In the genomic region with DNA sequence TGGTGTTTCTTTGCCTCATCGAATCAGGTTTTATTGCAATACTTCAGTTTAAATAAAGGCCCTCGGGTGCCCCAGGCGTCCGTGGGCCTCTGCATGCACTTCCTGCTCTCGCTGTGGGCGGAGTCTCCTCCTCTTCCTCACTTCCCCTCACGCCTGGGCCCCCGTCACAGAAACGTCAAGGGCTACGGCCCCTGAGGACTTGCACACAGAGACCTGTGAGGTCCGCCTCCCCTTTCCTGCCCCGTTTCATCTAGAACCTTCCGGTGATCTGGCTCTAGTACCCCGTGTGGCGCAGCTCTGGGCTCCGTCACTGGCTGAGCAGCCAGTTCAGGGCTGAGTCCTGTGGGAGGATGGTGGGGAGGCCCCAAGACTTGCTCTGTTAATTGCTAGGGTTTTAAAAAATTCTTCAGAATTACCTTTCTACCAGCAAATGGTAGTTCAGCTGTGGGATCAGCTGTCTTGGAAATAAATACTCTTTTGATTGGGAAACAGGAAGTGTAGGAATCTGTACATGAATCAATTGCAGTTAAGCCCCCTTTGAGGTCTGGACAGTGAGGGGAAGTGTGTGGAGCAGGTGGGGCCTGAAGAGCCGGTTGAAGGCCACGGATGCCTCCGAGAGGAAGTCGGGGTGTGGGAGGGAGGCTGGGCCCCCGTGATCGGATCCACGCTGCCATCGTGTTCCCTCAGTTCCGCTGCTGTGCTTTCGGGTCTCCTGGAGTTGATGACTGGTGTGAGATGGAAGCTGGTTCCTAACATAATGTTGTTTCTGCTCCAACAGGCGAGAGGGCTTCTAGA, we compare ENCODE assay signal across 8 cellular contexts. TPM values are rescaled to one million over a fixed set of nuclear protein-coding genes. Genes with fewer than 3 reads are reported as not detected.
DNase-seq lines count a peak whose midpoint lies in the region; ATAC-seq and TF ChIP-seq lines count a peak whose summit lies in the region.

No MANE protein-coding gene starts in this region.

- intact Hi-C loops in transverse colon (cut with DNase I; ENCODE audit: low total_unique reads), result no loop called here

- DNase-seq in WTC11 (ENCODE audit: low spot score) (no peak), chondrocyte (ENCODE audit: low spot score) (peak; percentile 71), pons (ENCODE audit: low spot score) (peak; percentile 74), transverse colon (peak; percentile 77), A172 (ENCODE audit: low spot score) (no peak), NCI-H2227 (lab: John Stamatoyannopoulos, UW; ENCODE audit: unreplicated experiment) (no peak)

- H3K27me3 ChIP-seq in transverse colon, result peaks cover 22% of the 10 kb centered on the region

- H3K27me3 Mint-ChIP-seq in WTC11 (ENCODE audit: low read depth), result no peaks in the 10 kb centered on the region
- no peaks in the 10 kb centered on the region for H3K27me3 Mint-ChIP-seq in chondrocyte (ENCODE audit: low read depth)

- no peaks in the 10 kb centered on the region; the same call in 1 of the 2 replicates for H3K36me3 Mint-ChIP-seq in WTC11
- H3K36me3 Mint-ChIP-seq in chondrocyte (ENCODE audit: low read depth), result no peaks in the 10 kb centered on the region

- ATAC-seq in GM18868 (IDR thresholded peaks at IDR 0.05; ENCODE audit: unreplicated experiment) (peak; percentile 72), HG03045 (IDR thresholded peaks at IDR 0.05; ENCODE audit: unreplicated experiment) (peak; percentile 73), WTC11 (no peak)

- H3K4me3 Mint-ChIP-seq in WTC11 (no peak overlapping the region), chondrocyte (ENCODE audit: unreplicated experiment) (no peak overlapping the region)

- no peaks in the 10 kb centered on the region for H3K36me3 ChIP-seq in transverse colon

- peak; percentile 17 for TF ChIP-seq POLR2A in transverse colon (IDR thresholded peaks at IDR 0.05)

- TF ChIP-seq CTCF in WTC11 (IDR thresholded peaks at IDR 0.05), result no peak
- TF ChIP-seq CTCF in chondrocyte (IDR thresholded peaks at IDR 0.05), result no peak
- TF ChIP-seq CTCF in transverse colon (IDR thresholded peaks at IDR 0.05), result no peak

- H3K4me1 Mint-ChIP-seq in WTC11 (peaks cover 43% of the 10 kb centered on the region), chondrocyte (ENCODE audit: low read depth) (peaks cover 23% of the 10 kb centered on the region)

- TF ChIP-seq EP300 in transverse colon (IDR thresholded peaks at IDR 0.05; ENCODE audit: low read depth), result no peak

- CTCF ChIA-PET in WTC11 (lab: Charles Lee), result no interaction called here

- peaks cover 5 to 25% (median 16%) of the 10 kb centered on the region in 4 donors for H3K4me1 ChIP-seq in transverse colon

- H3K27ac ChIP-seq in transverse colon, result peak overlapping the region; percentile 52 to 86 (median 68)

- POLR2A ChIA-PET in WTC11 (lab: Charles Lee), result no interaction called here

- H3K9me3 ChIP-seq in transverse colon, result no peaks in the 10 kb centered on the region

- H3K27ac Mint-ChIP-seq in WTC11 (peak overlapping the region; percentile 95), chondrocyte (ENCODE audit: unreplicated experiment) (no peak overlapping the region)

- 57 to 58% methylated on average over 4 to 27 of the region's 27 CpGs for WGBS in transverse colon (ENCODE audit: low coverage in 1 of 2), 2 donors

- H3K9me3 Mint-ChIP-seq in WTC11 (no peaks in the 10 kb centered on the region), chondrocyte (ENCODE audit: low read depth) (no peaks in the 10 kb centered on the region)

- no peak overlapping the region for H3K4me3 ChIP-seq in transverse colon

- in situ Hi-C loops in transverse colon (cut with MboI; ENCODE audit: low pct_ligation_motif_present in 1 of 4, low pct_unique_long_range_greater_than_20kb in 1 of 4, low sequenced_read_pairs in 3 of 4), result no loop called here

TF ChIP-seq in WTC11, 78 proteins besides CTCF, POLR2A, EP300 and RAD21 (continues in another document):
- TF ChIP-seq, protein P1, sequence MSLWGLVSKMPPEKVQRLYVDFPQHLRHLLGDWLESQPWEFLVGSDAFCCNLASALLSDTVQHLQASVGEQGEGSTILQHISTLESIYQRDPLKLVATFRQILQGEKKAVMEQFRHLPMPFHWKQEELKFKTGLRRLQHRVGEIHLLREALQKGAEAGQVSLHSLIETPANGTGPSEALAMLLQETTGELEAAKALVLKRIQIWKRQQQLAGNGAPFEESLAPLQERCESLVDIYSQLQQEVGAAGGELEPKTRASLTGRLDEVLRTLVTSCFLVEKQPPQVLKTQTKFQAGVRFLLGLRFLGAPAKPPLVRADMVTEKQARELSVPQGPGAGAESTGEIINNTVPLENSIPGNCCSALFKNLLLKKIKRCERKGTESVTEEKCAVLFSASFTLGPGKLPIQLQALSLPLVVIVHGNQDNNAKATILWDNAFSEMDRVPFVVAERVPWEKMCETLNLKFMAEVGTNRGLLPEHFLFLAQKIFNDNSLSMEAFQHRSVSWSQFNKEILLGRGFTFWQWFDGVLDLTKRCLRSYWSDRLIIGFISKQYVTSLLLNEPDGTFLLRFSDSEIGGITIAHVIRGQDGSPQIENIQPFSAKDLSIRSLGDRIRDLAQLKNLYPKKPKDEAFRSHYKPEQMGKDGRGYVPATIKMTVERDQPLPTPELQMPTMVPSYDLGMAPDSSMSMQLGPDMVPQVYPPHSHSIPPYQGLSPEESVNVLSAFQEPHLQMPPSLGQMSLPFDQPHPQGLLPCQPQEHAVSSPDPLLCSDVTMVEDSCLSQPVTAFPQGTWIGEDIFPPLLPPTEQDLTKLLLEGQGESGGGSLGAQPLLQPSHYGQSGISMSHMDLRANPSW (CRISPR knock-in tag; conservative IDR thresholded peaks at IDR 0.05; ENCODE audit: low read depth), result no peak
- TF ChIP-seq OVOL2 (CRISPR knock-in tag; IDR thresholded peaks at IDR 0.05; ENCODE audit: borderline replicate concordance), result no peak
- TF ChIP-seq, protein P2, sequence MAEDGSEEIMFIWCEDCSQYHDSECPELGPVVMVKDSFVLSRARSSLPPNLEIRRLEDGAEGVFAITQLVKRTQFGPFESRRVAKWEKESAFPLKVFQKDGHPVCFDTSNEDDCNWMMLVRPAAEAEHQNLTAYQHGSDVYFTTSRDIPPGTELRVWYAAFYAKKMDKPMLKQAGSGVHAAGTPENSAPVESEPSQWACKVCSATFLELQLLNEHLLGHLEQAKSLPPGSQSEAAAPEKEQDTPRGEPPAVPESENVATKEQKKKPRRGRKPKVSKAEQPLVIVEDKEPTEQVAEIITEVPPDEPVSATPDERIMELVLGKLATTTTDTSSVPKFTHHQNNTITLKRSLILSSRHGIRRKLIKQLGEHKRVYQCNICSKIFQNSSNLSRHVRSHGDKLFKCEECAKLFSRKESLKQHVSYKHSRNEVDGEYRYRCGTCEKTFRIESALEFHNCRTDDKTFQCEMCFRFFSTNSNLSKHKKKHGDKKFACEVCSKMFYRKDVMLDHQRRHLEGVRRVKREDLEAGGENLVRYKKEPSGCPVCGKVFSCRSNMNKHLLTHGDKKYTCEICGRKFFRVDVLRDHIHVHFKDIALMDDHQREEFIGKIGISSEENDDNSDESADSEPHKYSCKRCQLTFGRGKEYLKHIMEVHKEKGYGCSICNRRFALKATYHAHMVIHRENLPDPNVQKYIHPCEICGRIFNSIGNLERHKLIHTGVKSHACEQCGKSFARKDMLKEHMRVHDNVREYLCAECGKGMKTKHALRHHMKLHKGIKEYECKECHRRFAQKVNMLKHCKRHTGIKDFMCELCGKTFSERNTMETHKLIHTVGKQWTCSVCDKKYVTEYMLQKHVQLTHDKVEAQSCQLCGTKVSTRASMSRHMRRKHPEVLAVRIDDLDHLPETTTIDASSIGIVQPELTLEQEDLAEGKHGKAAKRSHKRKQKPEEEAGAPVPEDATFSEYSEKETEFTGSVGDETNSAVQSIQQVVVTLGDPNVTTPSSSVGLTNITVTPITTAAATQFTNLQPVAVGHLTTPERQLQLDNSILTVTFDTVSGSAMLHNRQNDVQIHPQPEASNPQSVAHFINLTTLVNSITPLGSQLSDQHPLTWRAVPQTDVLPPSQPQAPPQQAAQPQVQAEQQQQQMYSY (CRISPR knock-in tag; IDR thresholded peaks at IDR 0.05), result no peak
- no peak for TF ChIP-seq NR3C1 (CRISPR knock-in tag; conservative IDR thresholded peaks at IDR 0.05; ENCODE audit: low read depth)
- TF ChIP-seq ZNF671 (CRISPR knock-in tag; IDR thresholded peaks at IDR 0.05), result no peak
- TF ChIP-seq TEAD1 (CRISPR knock-in tag; IDR thresholded peaks at IDR 0.05), result no peak
- TF ChIP-seq, protein P3, sequence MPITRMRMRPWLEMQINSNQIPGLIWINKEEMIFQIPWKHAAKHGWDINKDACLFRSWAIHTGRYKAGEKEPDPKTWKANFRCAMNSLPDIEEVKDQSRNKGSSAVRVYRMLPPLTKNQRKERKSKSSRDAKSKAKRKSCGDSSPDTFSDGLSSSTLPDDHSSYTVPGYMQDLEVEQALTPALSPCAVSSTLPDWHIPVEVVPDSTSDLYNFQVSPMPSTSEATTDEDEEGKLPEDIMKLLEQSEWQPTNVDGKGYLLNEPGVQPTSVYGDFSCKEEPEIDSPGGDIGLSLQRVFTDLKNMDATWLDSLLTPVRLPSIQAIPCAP (CRISPR knock-in tag; IDR thresholded peaks at IDR 0.05), result no peak
- TF ChIP-seq, protein P4, sequence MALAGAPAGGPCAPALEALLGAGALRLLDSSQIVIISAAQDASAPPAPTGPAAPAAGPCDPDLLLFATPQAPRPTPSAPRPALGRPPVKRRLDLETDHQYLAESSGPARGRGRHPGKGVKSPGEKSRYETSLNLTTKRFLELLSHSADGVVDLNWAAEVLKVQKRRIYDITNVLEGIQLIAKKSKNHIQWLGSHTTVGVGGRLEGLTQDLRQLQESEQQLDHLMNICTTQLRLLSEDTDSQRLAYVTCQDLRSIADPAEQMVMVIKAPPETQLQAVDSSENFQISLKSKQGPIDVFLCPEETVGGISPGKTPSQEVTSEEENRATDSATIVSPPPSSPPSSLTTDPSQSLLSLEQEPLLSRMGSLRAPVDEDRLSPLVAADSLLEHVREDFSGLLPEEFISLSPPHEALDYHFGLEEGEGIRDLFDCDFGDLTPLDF (CRISPR knock-in tag; IDR thresholded peaks at IDR 0.05), result no peak
- TF ChIP-seq, protein P5, sequence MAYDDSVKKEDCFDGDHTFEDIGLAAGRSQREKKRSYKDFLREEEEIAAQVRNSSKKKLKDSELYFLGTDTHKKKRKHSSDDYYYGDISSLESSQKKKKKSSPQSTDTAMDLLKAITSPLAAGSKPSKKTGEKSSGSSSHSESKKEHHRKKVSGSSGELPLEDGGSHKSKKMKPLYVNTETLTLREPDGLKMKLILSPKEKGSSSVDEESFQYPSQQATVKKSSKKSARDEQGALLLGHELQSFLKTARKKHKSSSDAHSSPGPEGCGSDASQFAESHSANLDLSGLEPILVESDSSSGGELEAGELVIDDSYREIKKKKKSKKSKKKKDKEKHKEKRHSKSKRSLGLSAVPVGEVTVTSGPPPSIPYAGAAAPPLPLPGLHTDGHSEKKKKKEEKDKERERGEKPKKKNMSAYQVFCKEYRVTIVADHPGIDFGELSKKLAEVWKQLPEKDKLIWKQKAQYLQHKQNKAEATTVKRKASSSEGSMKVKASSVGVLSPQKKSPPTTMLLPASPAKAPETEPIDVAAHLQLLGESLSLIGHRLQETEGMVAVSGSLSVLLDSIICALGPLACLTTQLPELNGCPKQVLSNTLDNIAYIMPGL (CRISPR knock-in tag; IDR thresholded peaks at IDR 0.05), result no peak

RNA-seq across cellular contexts. Expression of a gene that starts 10.2 kb away (rescaled TPM):
- total RNA-seq in WTC11 (2021), result 17.6 to 20.2 TPM (median 17.6 TPM) in 3 replicates
- total RNA-seq in chondrocyte, result 7.1 to 12.5 TPM (median 7.3 TPM) in 3 replicates
- 10 to 100 TPM in 3 of 4 donors, 1 to 10 TPM in 1; 5.3 to 19.1 (median 11.8) TPM for total RNA-seq in transverse colon
- 6.5 and 7.7 TPM in 2 replicates for total RNA-seq in A172 (2014; rRNA removed; shearing (Covaris generic))

Comparison
In these comparisons a context has a peak if more than half of its experiments do, and no peak if none do; other contexts are left out.
1. DNase-seq: peak in chondrocyte (single experiment), pons (single experiment) and transverse colon (single experiment); none in WTC11 (single experiment), A172 (single experiment) and NCI-H2227 (single experiment).